Comparison of ENCODE assay signal across 11 cellular contexts in the genomic region with DNA sequence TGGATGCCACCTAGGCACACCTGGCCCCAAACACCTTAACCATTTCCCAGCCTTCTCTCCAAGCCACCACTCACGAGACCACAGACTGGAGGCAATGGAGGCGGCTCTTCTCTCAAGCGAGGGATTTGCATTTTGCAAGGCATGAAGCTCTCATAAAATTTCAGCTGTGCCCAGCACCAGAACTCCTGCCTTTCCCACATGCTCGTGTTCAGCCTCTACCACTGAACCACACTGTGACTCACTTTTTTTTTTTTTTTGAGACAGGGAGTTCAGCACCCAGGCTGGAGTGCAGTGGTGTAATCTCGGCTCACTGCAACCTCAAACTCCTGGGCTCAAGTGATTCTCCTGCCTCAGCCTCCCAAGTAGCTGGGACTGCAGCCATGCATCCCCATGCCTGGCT. TPM values are rescaled to one million over a fixed set of nuclear protein-coding genes. Genes with fewer than 3 reads are reported as not detected.
DNase-seq lines count a peak whose midpoint lies in the region; TF ChIP-seq lines count a peak whose summit lies in the region.
"Had no signal": no experiment of that assay in that cellular context is flagged by ENCODE, and none has a peak within 500 bp of the region (broad histone marks: within the 10 kb centered on the region; RNA-seq: fewer than 3 reads in every experiment).

No MANE protein-coding gene starts in this region.

- H3K27me3 ChIP-seq in MG63 = no peaks in the 10 kb centered on the region

- H3K36me3 ChIP-seq in MG63 = no peaks in the 10 kb centered on the region
- H3K36me3 ChIP-seq: SJCRH30 had no signal

- H3K4me3 ChIP-seq in AG09309 (ENCODE audit: control insufficient read depth, low read depth, low read length) (no peak overlapping the region), fibroblast of mammary gland (ENCODE audit: control insufficient read depth, low read depth, low read length) (no peak overlapping the region), MG63 (no peak overlapping the region)
- H3K4me3 ChIP-seq: psoas muscle, SJCRH30 had no signal

- H3K27ac Mint-ChIP-seq in T-helper 2 cell treated with Interferon-gamma antibody and Interleukin-4, amounts not matched to agents 5 μg/mL and 100 μg/mL, for 36 hours = no peak overlapping the region

- H3K9me3 ChIP-seq in MG63 = no peaks in the 10 kb centered on the region
- H3K9me3 ChIP-seq: psoas muscle, SJCRH30 had no signal

- TF ChIP-seq CTCF in AG09309 (IDR thresholded peaks at IDR 0.05; ENCODE audit: control insufficient read depth, insufficient read depth, low read depth, low read length, missing control alignments) (no peak), fibroblast of mammary gland (conservative IDR thresholded peaks at IDR 0.05; ENCODE audit: control insufficient read depth, insufficient read depth, low read depth, low read length) (no peak)

- H3K9me3 Mint-ChIP-seq in T-helper 2 cell treated with Interferon-gamma antibody and Interleukin-4, amounts not matched to agents 5 μg/mL and 100 μg/mL, for 36 hours = no peaks in the 10 kb centered on the region

- no peaks in the 10 kb centered on the region for H3K27me3 Mint-ChIP-seq in T-helper 2 cell treated with Interferon-gamma antibody and Interleukin-4, amounts not matched to agents 5 μg/mL and 100 μg/mL, for 36 hours (ENCODE audit: low read depth)

- no peaks in the 10 kb centered on the region for H3K36me3 Mint-ChIP-seq in T-helper 2 cell treated with Interferon-gamma antibody and Interleukin-4, amounts not matched to agents 5 μg/mL and 100 μg/mL, for 36 hours (ENCODE audit: low read depth)

- DNase-seq in AG09309 (ENCODE audit: low read depth) (peak; percentile 54), NCI-H226 (peak; percentile 23), fibroblast of mammary gland (ENCODE audit: low read depth) (peak; percentile 38), NCI-H146 treated with DMSO at 0.1 percent for 48 hours (lab: John Stamatoyannopoulos, UW; ENCODE audit: unreplicated experiment) (no peak), MG63 (no peak)
- DNase-seq in T-helper 2 cell treated with Interferon-gamma antibody and Interleukin-4, amounts not matched to agents 5 μg/mL and 100 μg/mL, for 36 hours (ENCODE audit: low spot score) = no peak
- DNase-seq: amniotic stem cell, left cardiac atrium, psoas muscle, SJCRH30 had no signal

- H3K4me1 Mint-ChIP-seq in T-helper 2 cell treated with Interferon-gamma antibody and Interleukin-4, amounts not matched to agents 5 μg/mL and 100 μg/mL, for 36 hours (ENCODE audit: low read depth) = peaks cover 7% of the 10 kb centered on the region

- no peak overlapping the region for H3K4me3 Mint-ChIP-seq in T-helper 2 cell treated with Interferon-gamma antibody and Interleukin-4, amounts not matched to agents 5 μg/mL and 100 μg/mL, for 36 hours

RNA-seq across cellular contexts. Expression of a gene that starts 10.6 kb away (rescaled TPM):
- total RNA-seq in MG63 (2014; rRNA removed; shearing (Covaris generic); ENCODE audit: low replicate concordance) = not detected in 2 replicates
- total RNA-seq: epithelial cell of proximal tubule, psoas muscle had no signal

RNA-seq across cellular contexts. Expression of a gene that starts 18.4 kb away (rescaled TPM):
- 5.1 and 8.4 TPM in 2 replicates for total RNA-seq in MG63 (2014; rRNA removed; shearing (Covaris generic); ENCODE audit: low replicate concordance)

RNA-seq across cellular contexts. Expression of a gene that starts 18.5 kb away (rescaled TPM):
- 26.2 and 27.3 TPM in 2 replicates for total RNA-seq in MG63 (2014; rRNA removed; shearing (Covaris generic); ENCODE audit: low replicate concordance)

RNA-seq across cellular contexts. Expression of a gene that starts 50.7 kb away (rescaled TPM):
- not detected in 2 replicates for total RNA-seq in MG63 (2014; rRNA removed; shearing (Covaris generic); ENCODE audit: low replicate concordance)

Comparison
In these comparisons a context has a peak if more than half of its experiments do, and no peak if none do; other contexts are left out.
1. DNase-seq: peak in AG09309 (single experiment), NCI-H226 (single experiment) and fibroblast of mammary gland (single experiment); none in NCI-H146 treated with DMSO at 0.1 percent for 48 hours (single experiment), T-helper 2 cell treated with Interferon-gamma antibody and Interleukin-4, amounts not matched to agents 5 μg/mL and 100 μg/mL, for 36 hours (single experiment) and MG63 (single experiment).